2 cellular contexts compared by ENCODE assay signal in genomic region chr12:57514246-57514645, GRCh38. TPM values are rescaled to one million over a fixed set of nuclear protein-coding genes. Genes with fewer than 3 reads are reported as not detected.
"Had no signal": no experiment of that assay in that cellular context is flagged by ENCODE, and none has a peak within 500 bp of the region (broad histone marks: within the 10 kb centered on the region; RNA-seq: fewer than 3 reads in every experiment).

No MANE protein-coding gene starts in this region.

RNA-seq across cellular contexts. Expression of gene ARHGAP9, which starts 34.6 kb away (rescaled TPM):
- total RNA-seq: dermis blood vessel endothelial cell, lung microvascular endothelial cell had no signal
